ENCODE assay signal across 1 cellular context in the genomic region with DNA sequence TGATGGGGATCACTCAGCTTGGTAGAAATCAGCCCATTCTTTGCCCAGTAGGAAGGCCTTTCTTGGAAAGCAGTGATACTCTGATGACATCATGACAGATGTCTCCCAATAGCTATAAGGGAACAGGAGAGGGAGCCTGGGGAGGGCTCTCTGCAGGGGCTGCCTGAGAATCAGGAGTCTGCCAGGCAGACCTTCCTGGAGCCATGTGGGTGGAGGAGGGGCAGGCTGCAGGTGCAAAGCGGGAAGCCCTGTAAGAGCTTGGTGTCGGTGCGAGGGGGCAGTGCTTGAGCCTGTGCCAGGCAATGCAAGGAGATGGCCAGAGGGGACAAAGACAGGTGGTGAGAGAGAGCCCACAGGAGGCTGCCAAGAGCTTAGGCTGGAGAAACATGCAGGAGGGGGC.
TF ChIP-seq lines count a peak whose summit lies in the region.

No MANE protein-coding gene starts in this region.

TF ChIP-seq in HepG2, 621 proteins besides CTCF, POLR2A, EP300 and RAD21:
- TF ChIP-seq PPARG (CRISPR knock-in tag; conservative IDR thresholded peaks at IDR 0.05) (no peak), BCL6 (CRISPR knock-in tag; IDR thresholded peaks at IDR 0.05) (peak; percentile 36; the same call in 1 of the 2 replicates), ZNF687 (CRISPR knock-in tag; IDR thresholded peaks at IDR 0.05) (peak; percentile 22; the same call in 1 of the 2 replicates), ATF7 (IDR thresholded peaks at IDR 0.05) (peak; percentile 25; the same call in 1 of the 2 replicates), ATF7 (CRISPR knock-in tag; IDR thresholded peaks at IDR 0.05) (no peak), ZNF468 (CRISPR knock-in tag; IDR thresholded peaks at IDR 0.05) (no peak)
